In the genomic region with DNA sequence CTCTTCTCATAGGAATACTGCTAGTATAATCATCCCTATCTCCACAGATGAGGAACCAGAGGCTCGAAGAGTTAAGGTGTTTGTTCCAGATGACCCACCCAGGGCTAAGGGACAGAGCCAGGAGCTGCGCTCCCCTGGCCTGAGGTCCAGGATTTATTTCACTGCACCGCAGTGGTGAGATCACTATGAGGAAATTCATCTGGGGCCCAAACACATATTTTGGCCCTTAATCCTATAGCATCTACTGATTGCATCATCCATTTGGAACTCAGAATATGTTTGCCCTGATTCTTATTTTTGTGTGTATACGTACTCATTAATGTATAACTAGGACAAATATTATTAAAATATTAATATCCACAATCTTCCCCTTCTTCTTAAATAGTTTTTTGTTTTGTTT, we compare ENCODE assay signal across 15 cellular contexts.
A peak's percentile ranks its signal among the peaks of the same experiment; 100 is the strongest.
DNase-seq lines count a peak whose midpoint lies in the region; ATAC-seq, FAIRE-seq and TF ChIP-seq lines count a peak whose summit lies in the region.
"Had no signal": no experiment of that assay in that cellular context is flagged by ENCODE, and none has a peak within 500 bp of the region (broad histone marks: within the 10 kb centered on the region; RNA-seq: fewer than 3 reads in every experiment).

No MANE protein-coding gene starts in this region.

- in situ Hi-C loops in IMR-90 (cut with MboI; ENCODE audit: low sequenced_read_pairs): no loop called here

- BruUV-seq in IMR-90 (replicated peaks; lab: Mats Ljungman, UMichigan): no TSS peak

- peaks cover 9% of the 10 kb centered on the region for H3K4me1 ChIP-seq in IMR-90 (ENCODE audit: control insufficient read depth, insufficient read depth, low read length)
- H3K4me1 ChIP-seq in foreskin keratinocyte: peaks cover 20% of the 10 kb centered on the region
- H3K4me1 ChIP-seq in spleen: peaks cover 0 to 20% (median 3%) of the 10 kb centered on the region in 6 donors
- H3K4me1 ChIP-seq in pancreas: no peaks in the 10 kb centered on the region
- H3K4me1 ChIP-seq: BE2C, body of pancreas, prostate gland had no signal

- peak overlapping the region; percentile 54 for H2BK5ac ChIP-seq in IMR-90 (ENCODE audit: low read depth, low read length, poor library complexity, severe bottlenecking)

- H3K9me3 ChIP-seq in IMR-90 (ENCODE audit: control insufficient read depth, insufficient read depth, low read length) (no peaks in the 10 kb centered on the region), spleen (no peaks in the 10 kb centered on the region), pancreas (no peaks in the 10 kb centered on the region)
- H3K9me3 ChIP-seq: BE2C, body of pancreas, prostate gland had no signal

- no peak overlapping the region for H3K9ac ChIP-seq in IMR-90 (ENCODE audit: low read depth, low read length)

- no peak for TF ChIP-seq CTCF in IMR-90 (conservative IDR thresholded peaks at IDR 0.05; ENCODE audit: low read depth, low read length)
- no peak for TF ChIP-seq CTCF in foreskin keratinocyte (conservative IDR thresholded peaks at IDR 0.05)
- TF ChIP-seq CTCF in spleen (IDR thresholded peaks at IDR 0.05 in 8 of 11, conservative IDR thresholded peaks at IDR 0.05 in 3 of 11): no peak
- TF ChIP-seq CTCF in pancreas (IDR thresholded peaks at IDR 0.05): no peak

- H3K56ac ChIP-seq in IMR-90 (ENCODE audit: extremely low read depth, insufficient read depth, low read length): peak overlapping the region; percentile 75; the same call in 1 of the 2 replicates

- TF ChIP-seq POLR2A in IMR-90 (IDR thresholded peaks at IDR 0.05; ENCODE audit: low read depth, low read length): no peak
- no peak for TF ChIP-seq POLR2A in spleen (IDR thresholded peaks at IDR 0.05)

- no peak for FAIRE-seq in pancreas (lab: Jason Lieb, UNC)
- no peak for FAIRE-seq in GM19239 (lab: Jason Lieb, UNC)

- H3K36me3 ChIP-seq in IMR-90 (ENCODE audit: control insufficient read depth, insufficient read depth, low read length) (no peaks in the 10 kb centered on the region), spleen (no peaks in the 10 kb centered on the region), pancreas (no peaks in the 10 kb centered on the region)
- H3K36me3 ChIP-seq: BE2C, prostate gland had no signal

- no peak for TF ChIP-seq RAD21 in IMR-90 (IDR thresholded peaks at IDR 0.05; ENCODE audit: low read length)

- H2BK15ac ChIP-seq in IMR-90 (ENCODE audit: low read depth, low read length): peak overlapping the region; percentile 99; the same call in 2 of the 3 replicates

- peak overlapping the region; percentile 28 for H2AFZ ChIP-seq in IMR-90 (replicated peaks; ENCODE audit: low read length, poor library complexity)

- peak overlapping the region; percentile 85; the same call in 1 of the 2 replicates for H3K23ac ChIP-seq in IMR-90 (ENCODE audit: low read depth, low read length)

- peak overlapping the region; percentile 25; the same call in 1 of the 2 replicates for H3K4me2 ChIP-seq in IMR-90 (ENCODE audit: low read depth, low read length)

- DNase-seq in AG08396 (ENCODE audit: low spot score) (peak; percentile 17), IMR-90 (peak; percentile 83), amniotic epithelial cell (ENCODE audit: low read depth) (peak; percentile 59), foreskin keratinocyte (peak in 1 of 2 donors; percentile 71), spleen (no peak), pancreas (no peak), GM19239 (ENCODE audit: insufficient read length, low spot score) (no peak)
- DNase-seq in activated CD4-positive, alpha-beta T cell treated with anti-CD3 and anti-CD28 coated beads, Interleukin-2, amount 50 U/mL, for 1 hour: no peak
- DNase-seq: BE2C; body of pancreas; effector CD8-positive, alpha-beta T cell; NCI-H1436; T-helper 9 cell had no signal

- H4K20me1 ChIP-seq in IMR-90 (ENCODE audit: insufficient read depth, low read length): no peaks in the 10 kb centered on the region

- POLR2A ChIA-PET in IMR-90 (lab: Charles Lee; ENCODE audit: unreplicated experiment): no interaction called here

- CTCF ChIA-PET in IMR-90 (lab: Yijun Ruan, JAX): interaction anchor here (0.6 kb wide), 1 partner anchor 12 kb away, joined by 4 read pairs; no protein-coding TSS in a partner anchor

- peak overlapping the region; percentile 40; the same call in 1 of the 2 replicates for H4K5ac ChIP-seq in IMR-90 (ENCODE audit: low read depth, low read length)

- dilution Hi-C loops in IMR-90 (cut with HindIII; ENCODE audit: low sequenced_read_pairs, unreplicated experiment): no loop called here

- peak overlapping the region; percentile 54 for H3K18ac ChIP-seq in IMR-90 (ENCODE audit: low read depth, low read length)

- H3K27me3 ChIP-seq in IMR-90 (ENCODE audit: control insufficient read depth, insufficient read depth, low read length): 0 out of 2 replicates have a peak, but pooled peaks cover 2% of the 10 kb centered on the region
- peaks cover 7% of the 10 kb centered on the region for H3K27me3 ChIP-seq in foreskin keratinocyte
- no peaks in the 10 kb centered on the region for H3K27me3 ChIP-seq in spleen (replicated peaks in 1 of 7)
- H3K27me3 ChIP-seq in pancreas: no peaks in the 10 kb centered on the region
- H3K27me3 ChIP-seq: BE2C, body of pancreas had no signal

- H2BK120ac ChIP-seq in IMR-90 (ENCODE audit: low read depth, low read length): peak overlapping the region; percentile 96

- peak overlapping the region; percentile 95 for H2BK20ac ChIP-seq in IMR-90 (ENCODE audit: low read depth, low read length)

- no peak overlapping the region for H3K4me3 ChIP-seq in IMR-90 (ENCODE audit: insufficient read depth, low read depth, low read length)
- H3K4me3 ChIP-seq in spleen: no peak overlapping the region
- no peak overlapping the region for H3K4me3 ChIP-seq in pancreas
- H3K4me3 ChIP-seq: body of pancreas, prostate gland had no signal

- no peaks in the 10 kb centered on the region for H3K79me1 ChIP-seq in IMR-90 (ENCODE audit: low read depth in 1 of 2, low read length in 2 of 2)

- H4K91ac ChIP-seq in IMR-90 (ENCODE audit: insufficient read depth, low read depth, low read length): peak overlapping the region; percentile 91

- H4K8ac ChIP-seq in IMR-90 (ENCODE audit: low read depth in 2 of 2, low read length in 2 of 2): peak overlapping the region; percentile 82 to 89

- H3K4ac ChIP-seq in IMR-90 (ENCODE audit: low read depth, low read length): peak overlapping the region; percentile 93

- no CpG with 5 or more reads among the region's 4 CpGs for WGBS in IMR-90 (ENCODE audit: extremely low coverage in 2 of 2, insufficient read length in 1 of 2), 2 experiments
- 83 to 94% (median 91%) methylated on average over 4 of the region's 4 CpGs for WGBS in spleen, 5 donors
- 82 to 86% methylated on average over 4 of the region's 4 CpGs for WGBS in pancreas, 2 donors

- ATAC-seq in IMR-90 (ENCODE audit: low read depth) (peak; percentile 73), foreskin keratinocyte (peak; percentile 4), pancreas (no peak)
- ATAC-seq: body of pancreas, Panc1 had no signal

- H2AK5ac ChIP-seq in IMR-90 (ENCODE audit: low read depth, low read length): peak overlapping the region; percentile 83; the same call in 1 of the 2 replicates

- H3K27ac ChIP-seq in IMR-90 (ENCODE audit: insufficient read depth, low read length): 0 out of 2 replicates have a peak overlapping the region, but pooled peaks have one; percentile 14
- no peak overlapping the region for H3K27ac ChIP-seq in foreskin keratinocyte
- H3K27ac ChIP-seq in spleen: no peak overlapping the region
- H3K27ac ChIP-seq in pancreas: no peak overlapping the region
- H3K27ac ChIP-seq: body of pancreas, prostate gland had no signal

- H3K9me1 ChIP-seq in IMR-90 (ENCODE audit: insufficient read depth, low read length): no peaks in the 10 kb centered on the region

- H3K14ac ChIP-seq in IMR-90 (replicated peaks; ENCODE audit: low read depth, low read length): peak overlapping the region; percentile 90

- intact Hi-C loops in IMR-90 (cut with micrococcal nuclease) (no loop called here), spleen (cut with DNase I; ENCODE audit: low total_unique reads) (no loop called here), pancreas (cut with DNase I) (no loop called here)

- H2AK9ac ChIP-seq in IMR-90 (replicated peaks; ENCODE audit: low read depth, low read length, poor library complexity): peak overlapping the region; percentile 22

TF ChIP-seq in IMR-90, 13 proteins besides CTCF, POLR2A, EP300 and RAD21:
- no peak for TF ChIP-seq CHD1 (IDR thresholded peaks at IDR 0.05; ENCODE audit: low read depth, low read length)
- no peak for TF ChIP-seq MAZ (IDR thresholded peaks at IDR 0.05; ENCODE audit: borderline replicate concordance, low read depth, low read length)
- peak; percentile 13; the same call in 1 of the 2 replicates for TF ChIP-seq FOS (IDR thresholded peaks at IDR 0.05; ENCODE audit: low read depth, low read length)
- TF ChIP-seq, protein P1, sequence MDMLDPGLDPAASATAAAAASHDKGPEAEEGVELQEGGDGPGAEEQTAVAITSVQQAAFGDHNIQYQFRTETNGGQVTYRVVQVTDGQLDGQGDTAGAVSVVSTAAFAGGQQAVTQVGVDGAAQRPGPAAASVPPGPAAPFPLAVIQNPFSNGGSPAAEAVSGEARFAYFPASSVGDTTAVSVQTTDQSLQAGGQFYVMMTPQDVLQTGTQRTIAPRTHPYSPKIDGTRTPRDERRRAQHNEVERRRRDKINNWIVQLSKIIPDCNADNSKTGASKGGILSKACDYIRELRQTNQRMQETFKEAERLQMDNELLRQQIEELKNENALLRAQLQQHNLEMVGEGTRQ (IDR thresholded peaks at IDR 0.05; ENCODE audit: low read depth, low read length): no peak
- TF ChIP-seq CEBPB (IDR thresholded peaks at IDR 0.05; ENCODE audit: low read depth, low read length): peak; percentile 97
- TF ChIP-seq, protein P2, sequence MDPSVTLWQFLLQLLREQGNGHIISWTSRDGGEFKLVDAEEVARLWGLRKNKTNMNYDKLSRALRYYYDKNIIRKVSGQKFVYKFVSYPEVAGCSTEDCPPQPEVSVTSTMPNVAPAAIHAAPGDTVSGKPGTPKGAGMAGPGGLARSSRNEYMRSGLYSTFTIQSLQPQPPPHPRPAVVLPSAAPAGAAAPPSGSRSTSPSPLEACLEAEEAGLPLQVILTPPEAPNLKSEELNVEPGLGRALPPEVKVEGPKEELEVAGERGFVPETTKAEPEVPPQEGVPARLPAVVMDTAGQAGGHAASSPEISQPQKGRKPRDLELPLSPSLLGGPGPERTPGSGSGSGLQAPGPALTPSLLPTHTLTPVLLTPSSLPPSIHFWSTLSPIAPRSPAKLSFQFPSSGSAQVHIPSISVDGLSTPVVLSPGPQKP (IDR thresholded peaks at IDR 0.05; ENCODE audit: borderline replicate concordance, low read depth, low read length): no peak

Comparison
In these comparisons a context has a peak if more than half of its experiments do, and no peak if none do; other contexts are left out.
1. DNase-seq: peak in AG08396 (single experiment), IMR-90 (single experiment) and amniotic epithelial cell (single experiment); none in spleen (single experiment), pancreas (0 of 6), GM19239 (single experiment) and activated CD4-positive, alpha-beta T cell treated with anti-CD3 and anti-CD28 coated beads, Interleukin-2, amount 50 U/mL, for 1 hour (single experiment).
2. ATAC-seq: peak in IMR-90 (single experiment) and foreskin keratinocyte (single experiment); none in pancreas (0 of 4).